Comparison of ENCODE assay signal across 1 cellular context in the genomic region with DNA sequence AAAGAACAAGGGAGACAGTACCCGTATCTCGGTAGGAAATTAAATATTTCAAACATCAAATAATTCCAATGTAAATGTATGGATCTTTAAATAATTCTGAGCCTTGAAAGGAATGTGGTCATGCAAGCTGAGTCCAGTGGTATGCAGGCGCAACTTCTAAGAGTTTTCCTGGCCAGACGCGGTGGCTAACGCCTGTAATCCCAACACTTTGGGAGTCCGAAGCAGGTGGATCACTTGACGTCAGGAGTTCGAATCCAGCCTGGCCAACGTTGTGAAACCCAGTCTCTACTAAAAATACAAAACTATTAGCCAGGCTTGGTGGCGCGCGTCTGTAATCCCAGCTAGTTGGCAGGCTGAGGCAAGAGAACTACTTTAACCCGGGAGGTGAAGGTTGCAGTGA.
TF ChIP-seq lines count a peak whose summit lies in the region.

No MANE protein-coding gene starts in this region.

TF ChIP-seq in endothelial cell of umbilical vein, 7 proteins besides CTCF, POLR2A, EP300 and RAD21:
- TF ChIP-seq FOS (IDR thresholded peaks at IDR 0.05; ENCODE audit: borderline replicate concordance, insufficient read depth, low read length), result no peak
- no peak for TF ChIP-seq POLR2AphosphoS5 (IDR thresholded peaks at IDR 0.05; ENCODE audit: insufficient read depth, low read depth, low read length)
- no peak for TF ChIP-seq JUN (IDR thresholded peaks at IDR 0.05; ENCODE audit: borderline replicate concordance, insufficient read depth, insufficient read length, low read depth)
